ENCODE assay signal across 1 cellular context in the genomic region with DNA sequence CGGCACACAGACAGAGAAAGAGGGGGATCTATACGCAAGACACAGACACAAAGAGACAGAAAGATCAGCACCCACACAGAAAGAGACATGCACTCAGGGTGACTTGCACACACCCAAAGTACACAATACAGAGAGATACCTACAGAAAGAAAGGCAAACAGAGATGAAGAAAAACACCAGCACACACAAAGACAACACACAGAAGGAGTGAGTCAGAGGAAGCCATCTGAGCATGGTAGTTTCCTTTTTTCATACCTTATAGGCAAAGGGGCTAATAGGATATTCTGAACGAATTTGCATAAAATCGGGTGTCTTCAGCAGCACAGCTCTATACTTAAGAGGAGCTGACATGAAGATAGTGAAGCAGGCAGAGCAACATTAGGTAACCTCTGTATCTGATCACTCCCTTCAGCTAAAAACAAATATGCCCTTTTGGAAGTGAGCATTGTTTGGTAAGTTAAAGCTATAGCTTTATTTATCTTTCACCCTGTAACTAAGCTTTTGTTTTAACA.
A peak's percentile ranks its signal among the peaks of the same experiment; 100 is the strongest.
TF ChIP-seq lines count a peak whose summit lies in the region.

No MANE protein-coding gene starts in this region.

TF ChIP-seq in HepG2, 621 proteins besides CTCF, POLR2A, EP300 and RAD21 (continued from another document and continues in another):
- TF ChIP-seq, protein P1, sequence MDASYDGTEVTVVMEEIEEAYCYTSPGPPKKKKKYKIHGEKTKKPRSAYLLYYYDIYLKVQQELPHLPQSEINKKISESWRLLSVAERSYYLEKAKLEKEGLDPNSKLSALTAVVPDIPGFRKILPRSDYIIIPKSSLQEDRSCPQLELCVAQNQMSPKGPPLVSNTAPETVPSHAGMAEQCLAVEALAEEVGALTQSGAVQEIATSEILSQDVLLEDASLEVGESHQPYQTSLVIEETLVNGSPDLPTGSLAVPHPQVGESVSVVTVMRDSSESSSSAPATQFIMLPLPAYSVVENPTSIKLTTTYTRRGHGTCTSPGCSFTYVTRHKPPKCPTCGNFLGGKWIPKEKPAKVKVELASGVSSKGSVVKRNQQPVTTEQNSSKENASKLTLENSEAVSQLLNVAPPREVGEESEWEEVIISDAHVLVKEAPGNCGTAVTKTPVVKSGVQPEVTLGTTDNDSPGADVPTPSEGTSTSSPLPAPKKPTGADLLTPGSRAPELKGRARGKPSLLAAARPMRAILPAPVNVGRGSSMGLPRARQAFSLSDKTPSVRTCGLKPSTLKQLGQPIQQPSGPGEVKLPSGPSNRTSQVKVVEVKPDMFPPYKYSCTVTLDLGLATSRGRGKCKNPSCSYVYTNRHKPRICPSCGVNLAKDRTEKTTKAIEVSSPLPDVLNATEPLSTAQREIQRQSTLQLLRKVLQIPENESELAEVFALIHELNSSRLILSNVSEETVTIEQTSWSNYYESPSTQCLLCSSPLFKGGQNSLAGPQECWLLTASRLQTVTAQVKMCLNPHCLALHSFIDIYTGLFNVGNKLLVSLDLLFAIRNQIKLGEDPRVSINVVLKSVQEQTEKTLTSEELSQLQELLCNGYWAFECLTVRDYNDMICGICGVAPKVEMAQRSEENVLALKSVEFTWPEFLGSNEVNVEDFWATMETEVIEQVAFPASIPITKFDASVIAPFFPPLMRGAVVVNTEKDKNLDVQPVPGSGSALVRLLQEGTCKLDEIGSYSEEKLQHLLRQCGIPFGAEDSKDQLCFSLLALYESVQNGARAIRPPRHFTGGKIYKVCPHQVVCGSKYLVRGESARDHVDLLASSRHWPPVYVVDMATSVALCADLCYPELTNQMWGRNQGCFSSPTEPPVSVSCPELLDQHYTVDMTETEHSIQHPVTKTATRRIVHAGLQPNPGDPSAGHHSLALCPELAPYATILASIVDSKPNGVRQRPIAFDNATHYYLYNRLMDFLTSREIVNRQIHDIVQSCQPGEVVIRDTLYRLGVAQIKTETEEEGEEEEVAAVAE (CRISPR knock-in tag; IDR thresholded peaks at IDR 0.05; ENCODE audit: borderline replicate concordance), result no peak
- TF ChIP-seq ELF1 (CRISPR knock-in tag; IDR thresholded peaks at IDR 0.05) (no peak), ZSCAN20 (CRISPR knock-in tag; IDR thresholded peaks at IDR 0.05; ENCODE audit: borderline replicate concordance) (no peak), NFKBIZ (CRISPR knock-in tag; IDR thresholded peaks at IDR 0.05) (no peak), ATF1 (CRISPR knock-in tag; IDR thresholded peaks at IDR 0.05) (peak; percentile 58; the same call in 1 of the 2 replicates), ZNF558 (CRISPR knock-in tag; IDR thresholded peaks at IDR 0.05; ENCODE audit: borderline replicate concordance) (no peak), HOXA7 (CRISPR knock-in tag; IDR thresholded peaks at IDR 0.05) (no peak), SIN3A (IDR thresholded peaks at IDR 0.05; ENCODE audit: borderline replicate concordance, low read depth, low read length) (no peak), NFKB2 (CRISPR knock-in tag; IDR thresholded peaks at IDR 0.05; ENCODE audit: borderline replicate concordance) (no peak), PHF5A (CRISPR knock-in tag; IDR thresholded peaks at IDR 0.05; ENCODE audit: low read depth, unreplicated experiment) (no peak), ZNF232 (CRISPR knock-in tag; IDR thresholded peaks at IDR 0.05; ENCODE audit: borderline replicate concordance) (no peak), SP2 (CRISPR knock-in tag; IDR thresholded peaks at IDR 0.05) (no peak), CREB1 (IDR thresholded peaks at IDR 0.05) (no peak), CREB1 (CRISPR knock-in tag; IDR thresholded peaks at IDR 0.05) (peak; percentile 53; the same call in 1 of the 2 replicates), IKZF4 (CRISPR knock-in tag; IDR thresholded peaks at IDR 0.05; ENCODE audit: borderline replicate concordance, low read depth, not compliant biosample characterization) (no peak), ZNF138 (CRISPR knock-in tag; IDR thresholded peaks at IDR 0.05; ENCODE audit: low read depth) (no peak), ZNF703 (CRISPR knock-in tag; IDR thresholded peaks at IDR 0.05; ENCODE audit: borderline replicate concordance) (no peak), ZNF781 (CRISPR knock-in tag; IDR thresholded peaks at IDR 0.05; ENCODE audit: borderline replicate concordance, not compliant biosample characterization) (no peak), ZNF562 (CRISPR knock-in tag; IDR thresholded peaks at IDR 0.05; ENCODE audit: borderline replicate concordance) (no peak), MYC (CRISPR knock-in tag; IDR thresholded peaks at IDR 0.05; ENCODE audit: borderline replicate concordance) (no peak), ZBTB7A (CRISPR knock-in tag; IDR thresholded peaks at IDR 0.05) (no peak), ZNF567 (CRISPR knock-in tag; IDR thresholded peaks at IDR 0.05; ENCODE audit: borderline replicate concordance) (no peak), PCBP1 (IDR thresholded peaks at IDR 0.05; ENCODE audit: borderline replicate concordance, low read depth, low read length) (no peak), ZNF614 (CRISPR knock-in tag; IDR thresholded peaks at IDR 0.05; ENCODE audit: borderline replicate concordance) (0 out of 2 replicates have a peak, but pooled peaks have one; percentile 51), RFX3 (CRISPR knock-in tag; IDR thresholded peaks at IDR 0.05) (no peak), SP4 (CRISPR knock-in tag; IDR thresholded peaks at IDR 0.05) (no peak), ZNF547 (CRISPR knock-in tag; IDR thresholded peaks at IDR 0.05) (no peak), RBFOX2 (IDR thresholded peaks at IDR 0.05; ENCODE audit: low read depth, low read length) (no peak), ZNF570 (CRISPR knock-in tag; IDR thresholded peaks at IDR 0.05; ENCODE audit: borderline replicate concordance) (no peak), SRSF9 (IDR thresholded peaks at IDR 0.05; ENCODE audit: borderline replicate concordance, insufficient read depth, low read depth, low read length, poor library complexity, severe bottlenecking) (no peak), HDAC1 (CRISPR knock-in tag; IDR thresholded peaks at IDR 0.05) (0 out of 2 replicates have a peak, but pooled peaks have one; percentile 25), SRSF1 (optimal IDR thresholded peaks at IDR 0.05; ENCODE audit: low read depth, low read length) (no peak)
- TF ChIP-seq, protein P2, sequence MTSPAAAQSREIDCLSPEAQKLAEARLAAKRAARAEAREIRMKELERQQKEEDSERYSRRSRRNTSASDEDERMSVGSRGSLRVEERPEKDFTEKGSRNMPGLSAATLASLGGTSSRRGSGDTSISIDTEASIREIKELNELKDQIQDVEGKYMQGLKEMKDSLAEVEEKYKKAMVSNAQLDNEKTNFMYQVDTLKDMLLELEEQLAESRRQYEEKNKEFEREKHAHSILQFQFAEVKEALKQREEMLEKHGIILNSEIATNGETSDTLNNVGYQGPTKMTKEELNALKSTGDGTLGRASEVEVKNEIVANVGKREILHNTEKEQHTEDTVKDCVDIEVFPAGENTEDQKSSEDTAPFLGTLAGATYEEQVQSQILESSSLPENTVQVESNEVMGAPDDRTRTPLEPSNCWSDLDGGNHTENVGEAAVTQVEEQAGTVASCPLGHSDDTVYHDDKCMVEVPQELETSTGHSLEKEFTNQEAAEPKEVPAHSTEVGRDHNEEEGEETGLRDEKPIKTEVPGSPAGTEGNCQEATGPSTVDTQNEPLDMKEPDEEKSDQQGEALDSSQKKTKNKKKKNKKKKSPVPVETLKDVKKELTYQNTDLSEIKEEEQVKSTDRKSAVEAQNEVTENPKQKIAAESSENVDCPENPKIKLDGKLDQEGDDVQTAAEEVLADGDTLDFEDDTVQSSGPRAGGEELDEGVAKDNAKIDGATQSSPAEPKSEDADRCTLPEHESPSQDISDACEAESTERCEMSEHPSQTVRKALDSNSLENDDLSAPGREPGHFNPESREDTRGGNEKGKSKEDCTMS (CRISPR knock-in tag; conservative IDR thresholded peaks at IDR 0.05), result no peak
- TF ChIP-seq, protein P3, sequence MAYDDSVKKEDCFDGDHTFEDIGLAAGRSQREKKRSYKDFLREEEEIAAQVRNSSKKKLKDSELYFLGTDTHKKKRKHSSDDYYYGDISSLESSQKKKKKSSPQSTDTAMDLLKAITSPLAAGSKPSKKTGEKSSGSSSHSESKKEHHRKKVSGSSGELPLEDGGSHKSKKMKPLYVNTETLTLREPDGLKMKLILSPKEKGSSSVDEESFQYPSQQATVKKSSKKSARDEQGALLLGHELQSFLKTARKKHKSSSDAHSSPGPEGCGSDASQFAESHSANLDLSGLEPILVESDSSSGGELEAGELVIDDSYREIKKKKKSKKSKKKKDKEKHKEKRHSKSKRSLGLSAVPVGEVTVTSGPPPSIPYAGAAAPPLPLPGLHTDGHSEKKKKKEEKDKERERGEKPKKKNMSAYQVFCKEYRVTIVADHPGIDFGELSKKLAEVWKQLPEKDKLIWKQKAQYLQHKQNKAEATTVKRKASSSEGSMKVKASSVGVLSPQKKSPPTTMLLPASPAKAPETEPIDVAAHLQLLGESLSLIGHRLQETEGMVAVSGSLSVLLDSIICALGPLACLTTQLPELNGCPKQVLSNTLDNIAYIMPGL (CRISPR knock-in tag; IDR thresholded peaks at IDR 0.05; ENCODE audit: borderline replicate concordance in 1 of 2, low read depth in 1 of 2), result peak in 1 of 2 experiments; percentile 45; a peak in 1 of 4 replicates
- TF ChIP-seq, protein P4, sequence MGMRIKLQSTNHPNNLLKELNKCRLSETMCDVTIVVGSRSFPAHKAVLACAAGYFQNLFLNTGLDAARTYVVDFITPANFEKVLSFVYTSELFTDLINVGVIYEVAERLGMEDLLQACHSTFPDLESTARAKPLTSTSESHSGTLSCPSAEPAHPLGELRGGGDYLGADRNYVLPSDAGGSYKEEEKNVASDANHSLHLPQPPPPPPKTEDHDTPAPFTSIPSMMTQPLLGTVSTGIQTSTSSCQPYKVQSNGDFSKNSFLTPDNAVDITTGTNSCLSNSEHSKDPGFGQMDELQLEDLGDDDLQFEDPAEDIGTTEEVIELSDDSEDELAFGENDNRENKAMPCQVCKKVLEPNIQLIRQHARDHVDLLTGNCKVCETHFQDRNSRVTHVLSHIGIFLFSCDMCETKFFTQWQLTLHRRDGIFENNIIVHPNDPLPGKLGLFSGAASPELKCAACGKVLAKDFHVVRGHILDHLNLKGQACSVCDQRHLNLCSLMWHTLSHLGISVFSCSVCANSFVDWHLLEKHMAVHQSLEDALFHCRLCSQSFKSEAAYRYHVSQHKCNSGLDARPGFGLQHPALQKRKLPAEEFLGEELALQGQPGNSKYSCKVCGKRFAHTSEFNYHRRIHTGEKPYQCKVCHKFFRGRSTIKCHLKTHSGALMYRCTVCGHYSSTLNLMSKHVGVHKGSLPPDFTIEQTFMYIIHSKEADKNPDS (CRISPR knock-in tag; IDR thresholded peaks at IDR 0.05), result no peak
- TF ChIP-seq, protein P5, sequence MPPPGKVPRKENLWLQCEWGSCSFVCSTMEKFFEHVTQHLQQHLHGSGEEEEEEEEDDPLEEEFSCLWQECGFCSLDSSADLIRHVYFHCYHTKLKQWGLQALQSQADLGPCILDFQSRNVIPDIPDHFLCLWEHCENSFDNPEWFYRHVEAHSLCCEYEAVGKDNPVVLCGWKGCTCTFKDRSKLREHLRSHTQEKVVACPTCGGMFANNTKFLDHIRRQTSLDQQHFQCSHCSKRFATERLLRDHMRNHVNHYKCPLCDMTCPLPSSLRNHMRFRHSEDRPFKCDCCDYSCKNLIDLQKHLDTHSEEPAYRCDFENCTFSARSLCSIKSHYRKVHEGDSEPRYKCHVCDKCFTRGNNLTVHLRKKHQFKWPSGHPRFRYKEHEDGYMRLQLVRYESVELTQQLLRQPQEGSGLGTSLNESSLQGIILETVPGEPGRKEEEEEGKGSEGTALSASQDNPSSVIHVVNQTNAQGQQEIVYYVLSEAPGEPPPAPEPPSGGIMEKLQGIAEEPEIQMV (CRISPR knock-in tag; IDR thresholded peaks at IDR 0.05; ENCODE audit: low read depth), result no peak
- TF ChIP-seq, protein P6, sequence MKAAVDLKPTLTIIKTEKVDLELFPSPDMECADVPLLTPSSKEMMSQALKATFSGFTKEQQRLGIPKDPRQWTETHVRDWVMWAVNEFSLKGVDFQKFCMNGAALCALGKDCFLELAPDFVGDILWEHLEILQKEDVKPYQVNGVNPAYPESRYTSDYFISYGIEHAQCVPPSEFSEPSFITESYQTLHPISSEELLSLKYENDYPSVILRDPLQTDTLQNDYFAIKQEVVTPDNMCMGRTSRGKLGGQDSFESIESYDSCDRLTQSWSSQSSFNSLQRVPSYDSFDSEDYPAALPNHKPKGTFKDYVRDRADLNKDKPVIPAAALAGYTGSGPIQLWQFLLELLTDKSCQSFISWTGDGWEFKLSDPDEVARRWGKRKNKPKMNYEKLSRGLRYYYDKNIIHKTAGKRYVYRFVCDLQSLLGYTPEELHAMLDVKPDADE (CRISPR knock-in tag; IDR thresholded peaks at IDR 0.05), result no peak
- TF ChIP-seq, protein P7, sequence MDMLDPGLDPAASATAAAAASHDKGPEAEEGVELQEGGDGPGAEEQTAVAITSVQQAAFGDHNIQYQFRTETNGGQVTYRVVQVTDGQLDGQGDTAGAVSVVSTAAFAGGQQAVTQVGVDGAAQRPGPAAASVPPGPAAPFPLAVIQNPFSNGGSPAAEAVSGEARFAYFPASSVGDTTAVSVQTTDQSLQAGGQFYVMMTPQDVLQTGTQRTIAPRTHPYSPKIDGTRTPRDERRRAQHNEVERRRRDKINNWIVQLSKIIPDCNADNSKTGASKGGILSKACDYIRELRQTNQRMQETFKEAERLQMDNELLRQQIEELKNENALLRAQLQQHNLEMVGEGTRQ (IDR thresholded peaks at IDR 0.05; ENCODE audit: low read depth, low read length), result no peak
- TF ChIP-seq, protein P7 (CRISPR knock-in tag; IDR thresholded peaks at IDR 0.05; ENCODE audit: borderline replicate concordance), result no peak
- TF ChIP-seq, protein P8, sequence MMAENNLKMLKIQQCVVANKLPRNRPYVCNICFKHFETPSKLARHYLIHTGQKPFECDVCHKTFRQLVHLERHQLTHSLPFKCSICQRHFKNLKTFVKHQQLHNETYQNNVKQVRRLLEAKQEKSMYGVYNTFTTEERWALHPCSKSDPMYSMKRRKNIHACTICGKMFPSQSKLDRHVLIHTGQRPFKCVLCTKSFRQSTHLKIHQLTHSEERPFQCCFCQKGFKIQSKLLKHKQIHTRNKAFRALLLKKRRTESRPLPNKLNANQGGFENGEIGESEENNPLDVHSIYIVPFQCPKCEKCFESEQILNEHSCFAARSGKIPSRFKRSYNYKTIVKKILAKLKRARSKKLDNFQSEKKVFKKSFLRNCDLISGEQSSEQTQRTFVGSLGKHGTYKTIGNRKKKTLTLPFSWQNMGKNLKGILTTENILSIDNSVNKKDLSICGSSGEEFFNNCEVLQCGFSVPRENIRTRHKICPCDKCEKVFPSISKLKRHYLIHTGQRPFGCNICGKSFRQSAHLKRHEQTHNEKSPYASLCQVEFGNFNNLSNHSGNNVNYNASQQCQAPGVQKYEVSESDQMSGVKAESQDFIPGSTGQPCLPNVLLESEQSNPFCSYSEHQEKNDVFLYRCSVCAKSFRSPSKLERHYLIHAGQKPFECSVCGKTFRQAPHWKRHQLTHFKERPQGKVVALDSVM (CRISPR knock-in tag; IDR thresholded peaks at IDR 0.05), result no peak
- TF ChIP-seq, protein P9, sequence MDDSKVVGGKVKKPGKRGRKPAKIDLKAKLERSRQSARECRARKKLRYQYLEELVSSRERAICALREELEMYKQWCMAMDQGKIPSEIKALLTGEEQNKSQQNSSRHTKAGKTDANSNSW (CRISPR knock-in tag; IDR thresholded peaks at IDR 0.05; ENCODE audit: borderline replicate concordance), result no peak
